ENCODE assay signal across 19 cellular contexts in the genomic region with DNA sequence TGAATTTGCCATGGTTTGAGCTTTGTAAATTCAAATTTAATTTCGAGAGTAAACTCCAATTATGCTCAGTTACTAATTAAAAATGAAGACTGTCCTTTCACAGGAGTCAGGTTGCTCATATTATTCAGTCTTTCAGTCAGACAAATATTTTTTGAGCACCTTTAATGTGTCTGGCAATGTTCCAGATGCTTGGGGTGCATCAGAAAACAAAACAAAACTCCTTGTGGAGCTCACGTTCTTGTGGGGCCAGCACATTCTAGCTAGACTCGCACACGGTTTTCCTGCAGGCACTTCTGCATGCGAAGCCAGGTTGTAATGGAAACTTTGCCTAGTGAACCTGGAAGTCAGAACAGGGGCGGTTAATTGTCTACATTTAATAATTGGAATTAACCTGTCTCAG.
"Had no signal": no experiment of that assay in that cellular context is flagged by ENCODE, and none has a peak within 500 bp of the region (broad histone marks: within the 10 kb centered on the region; RNA-seq: fewer than 3 reads in every experiment).

No MANE protein-coding gene starts in this region.

- H3K9me3 ChIP-seq: adrenal gland, breast epithelium, esophagus muscularis mucosa, upper lobe of right lung had no signal

- H3K27ac ChIP-seq: adrenal gland, breast epithelium, esophagus muscularis mucosa, upper lobe of right lung had no signal

- DNase-seq: activated CD4-positive, alpha-beta memory T cell treated with anti-CD3 and anti-CD28 coated beads for 36 hours; activated CD4-positive, alpha-beta T cell treated with anti-CD3 and anti-CD28 coated beads for 4 hours; activated gamma-delta T cell treated with Interleukin-2 at 50 U/mL for 16 hours; activated T-cell treated with anti-CD3 and anti-CD28 coated beads for 4 hours; adrenal gland; cerebellar nuclear complex; effector CD8-positive, alpha-beta T cell; immature natural killer cell; kidney glomerular epithelial cell; left ventricle myocardium superior; occipital lobe; posterior cingulate gyrus; stimulated activated CD4-positive, alpha-beta T cell treated with anti-CD3 and anti-CD28 coated beads, Interleukin-12 subunit alpha, Interleukin-12 subunit beta, amount 100 ng/mL, for 4 hours; stimulated activated CD4-positive, alpha-beta T cell treated with anti-CD3 and anti-CD28 coated beads, Interleukin-1b, Interleukin-23, amount 100 ng/mL, for 48 hours; stimulated activated CD8-positive, alpha-beta memory T cell treated with anti-CD3 and anti-CD28 coated beads, Interleukin-4, amount 100 ng/mL, for 48 hours; stimulated activated naive CD4-positive, alpha-beta T cell; upper lobe of right lung had no signal

- H3K4me1 ChIP-seq: breast epithelium, esophagus muscularis mucosa, upper lobe of right lung had no signal

- H3K4me3 ChIP-seq: adrenal gland, breast epithelium, esophagus muscularis mucosa, upper lobe of right lung had no signal
